Comparison of ENCODE assay signal across 21 cellular contexts in genomic region chr6:48229849-48230248, GRCh38.
DNase-seq lines count a peak whose midpoint lies in the region; ATAC-seq, FAIRE-seq and TF ChIP-seq lines count a peak whose summit lies in the region.
"Had no signal": no experiment of that assay in that cellular context is flagged by ENCODE, and none has a peak within 500 bp of the region (broad histone marks: within the 10 kb centered on the region; RNA-seq: fewer than 3 reads in every experiment).

No MANE protein-coding gene starts in this region.

- no peak overlapping the region for H3K9ac ChIP-seq in HCT116 (ENCODE audit: low read length)

- no peaks in the 10 kb centered on the region for H3K79me2 ChIP-seq in HCT116 (ENCODE audit: insufficient read depth, low read length)

- FAIRE-seq in bronchial epithelial cell (lab: Jason Lieb, UNC) = no peak
- FAIRE-seq: GM12892, GM19239 had no signal

- H3K27ac ChIP-seq in HCT116 (ENCODE audit: low read depth, low read length) = no peak overlapping the region
- H3K27ac ChIP-seq: HL-60 had no signal

- H3K27me3 ChIP-seq in HCT116 (ENCODE audit: insufficient read depth, low read length) (no peaks in the 10 kb centered on the region), bronchial epithelial cell (ENCODE audit: control insufficient read depth, insufficient read depth, low read length) (no peaks in the 10 kb centered on the region)

- no peaks in the 10 kb centered on the region for H3K9me3 ChIP-seq in HCT116 (ENCODE audit: control insufficient read depth in 1 of 2, insufficient read depth in 1 of 2, low read depth in 1 of 2, low read length in 2 of 2)
- H3K9me3 ChIP-seq: HAP-1 had no signal

- TF ChIP-seq RAD21 in HCT116 (IDR thresholded peaks at IDR 0.05; ENCODE audit: low read depth) = no peak

- no peaks in the 10 kb centered on the region; the same call in 1 of the 2 replicates for H4K20me1 ChIP-seq in HCT116 (ENCODE audit: insufficient read depth)

- H3K4me2 ChIP-seq in HCT116 (ENCODE audit: low read length) = no peak overlapping the region

- intact Hi-C loops in HCT116 (cut with micrococcal nuclease) = no loop called here
- intact Hi-C loops in Right ventricle myocardium superior (cut with DNase I) = no loop called here

- DNase-seq in A172 (ENCODE audit: low spot score) (peak; percentile 20), HCT116 (ENCODE audit: low read depth, low spot score) (no peak), bronchial epithelial cell (ENCODE audit: low read depth) (peak; percentile 16), HT-29 (ENCODE audit: low spot score) (no peak), NCI-H146 (lab: John Stamatoyannopoulos, UW) (no peak), Right ventricle myocardium superior (no peak)
- no peak for DNase-seq in activated T-cell treated with anti-CD3 and anti-CD28 coated beads, Interleukin-2, amount 50 U/mL, for 1 hour
- DNase-seq: 8988T; ACHN; C1 segment of cervical spinal cord; CD4-positive, alpha-beta T cell; DMS79; GDM1; GOT3; HFFc6; IMR-90 had no signal

- no peak overlapping the region for H3K4me3 ChIP-seq in HCT116 (replicated peaks in 1 of 2; ENCODE audit: low read depth in 1 of 2, low read length in 2 of 2)
- no peak overlapping the region for H3K4me3 ChIP-seq in bronchial epithelial cell (ENCODE audit: low read depth, low read length)
- H3K4me3 ChIP-seq: HAP-1 had no signal

- RAD21 ChIA-PET in HCT116 (lab: Charles Lee; ENCODE audit: low non-redundant PET in 1 of 2, low total read pairs in 2 of 2, uncharacterized antibody in 2 of 2, unreplicated experiment in 2 of 2) = no interaction called here

- peak overlapping the region; percentile 35 for H2AFZ ChIP-seq in HCT116 (ENCODE audit: low read depth, low read length, poor library complexity, severe bottlenecking)

- H3K36me3 ChIP-seq in HCT116 (ENCODE audit: control insufficient read depth in 1 of 2, insufficient read depth in 2 of 2, low read length in 2 of 2) (no peaks in the 10 kb centered on the region), bronchial epithelial cell (ENCODE audit: control insufficient read depth, insufficient read depth, low read length) (no peaks in the 10 kb centered on the region)
- H3K36me3 ChIP-seq: HAP-1 had no signal

- CTCF ChIA-PET in HCT116 (lab: Charles Lee) = no interaction called here

- no peaks in the 10 kb centered on the region for H3K9me2 ChIP-seq in HCT116 (ENCODE audit: insufficient read depth)

- TF ChIP-seq POLR2A in HCT116 (IDR thresholded peaks at IDR 0.05; ENCODE audit: borderline replicate concordance, extremely low read depth, insufficient read depth, insufficient read length) = no peak

- POLR2A ChIA-PET in HCT116 (lab: Charles Lee) = interaction anchor here (0.6 kb wide), 1 partner anchor 82 kb away, joined by 3 read pairs; no protein-coding TSS in a partner anchor

- no TSS peak for BruUV-seq in HCT116 (replicated peaks; lab: Mats Ljungman, UMichigan)

- TF ChIP-seq CTCF in HCT116 (IDR thresholded peaks at IDR 0.05 in 2 of 3, conservative IDR thresholded peaks at IDR 0.05 in 1 of 3; ENCODE audit: borderline replicate concordance in 1 of 3, insufficient read depth in 1 of 3, low read depth in 2 of 3, low read length in 2 of 3) (no peak), bronchial epithelial cell (IDR thresholded peaks at IDR 0.05; ENCODE audit: insufficient read depth, low read length, severe bottlenecking) (no peak)

- ATAC-seq in HCT116 = no peak
- peak; percentile 68 for ATAC-seq in SK-N-SH treated with all-trans-retinoic acid at 6 μM for 48 hours
- ATAC-seq in Right ventricle myocardium superior (ENCODE audit: poor library complexity) = no peak

- no peaks in the 10 kb centered on the region for H3K4me1 ChIP-seq in HCT116 (ENCODE audit: control insufficient read depth in 1 of 2, insufficient read depth in 2 of 2, low read length in 2 of 2)
- H3K4me1 ChIP-seq: HAP-1 had no signal

TF ChIP-seq in HCT116, 20 proteins besides CTCF, POLR2A, EP300 and RAD21:
- TF ChIP-seq ATF3 (IDR thresholded peaks at IDR 0.05) = no peak
- no peak for TF ChIP-seq EGR1 (IDR thresholded peaks at IDR 0.05; ENCODE audit: low read depth)
- TF ChIP-seq CBX3 (IDR thresholded peaks at IDR 0.05; ENCODE audit: low read depth) = no peak
TF ChIP-seq in HCT116: peak in this region for 0.

TF ChIP-seq in SK-N-SH treated with all-trans-retinoic acid at 6 μM for 48 hours, 23 proteins besides CTCF, POLR2A, EP300 and RAD21:
- TF ChIP-seq TSHZ2 (CRISPR knock-in tag; IDR thresholded peaks at IDR 0.05) = no peak
- TF ChIP-seq CSRNP3 (CRISPR knock-in tag; IDR thresholded peaks at IDR 0.05) = no peak
- no peak for TF ChIP-seq BACH2 (CRISPR knock-in tag; IDR thresholded peaks at IDR 0.05; ENCODE audit: borderline replicate concordance)
- TF ChIP-seq GLIS3 (CRISPR knock-in tag; IDR thresholded peaks at IDR 0.05) = no peak
- no peak for TF ChIP-seq ZNF70 (CRISPR knock-in tag; IDR thresholded peaks at IDR 0.05)
- no peak for TF ChIP-seq ZNF565 (CRISPR knock-in tag; conservative IDR thresholded peaks at IDR 0.05; ENCODE audit: low read depth)
- no peak for TF ChIP-seq ISL1 (CRISPR knock-in tag; IDR thresholded peaks at IDR 0.05)
- no peak for TF ChIP-seq PPARA (CRISPR knock-in tag; IDR thresholded peaks at IDR 0.05; ENCODE audit: borderline replicate concordance)
- TF ChIP-seq ZFP3 (CRISPR knock-in tag; IDR thresholded peaks at IDR 0.05) = no peak
- TF ChIP-seq ESRRG (CRISPR knock-in tag; IDR thresholded peaks at IDR 0.05) = no peak
- no peak for TF ChIP-seq POU6F1 (CRISPR knock-in tag; IDR thresholded peaks at IDR 0.05; ENCODE audit: borderline replicate concordance, low read depth)

Comparison
In these comparisons a context has a peak if more than half of its experiments do, and no peak if none do; other contexts are left out.
1. DNase-seq: peak in A172 (single experiment) and bronchial epithelial cell (single experiment); none in HCT116 (single experiment), activated T-cell treated with anti-CD3 and anti-CD28 coated beads, Interleukin-2, amount 50 U/mL, for 1 hour (single experiment), HT-29 (single experiment), NCI-H146 (single experiment) and Right ventricle myocardium superior (single experiment).